28 cellular contexts compared by ENCODE assay signal in the genomic region with DNA sequence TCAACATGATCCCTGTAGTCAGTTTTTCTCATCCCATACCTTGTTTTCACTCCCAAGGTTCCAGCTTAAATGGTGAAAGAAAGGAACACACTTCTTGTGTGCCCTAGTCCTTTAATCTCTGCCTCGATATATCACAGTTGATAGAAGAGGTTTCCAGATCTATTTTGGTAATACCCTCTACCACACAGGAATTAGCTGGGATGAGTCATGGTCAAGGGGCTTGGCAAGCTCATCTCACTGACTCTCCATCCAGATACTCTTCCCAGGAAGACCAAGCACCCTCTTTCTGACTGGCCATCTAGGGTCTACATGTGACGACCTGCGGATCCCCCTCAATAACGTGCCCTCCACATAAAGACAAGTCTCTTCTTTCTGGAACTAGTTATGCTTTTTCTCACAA.
DNase-seq lines count a peak whose midpoint lies in the region; ATAC-seq and TF ChIP-seq lines count a peak whose summit lies in the region.
"Had no signal": no experiment of that assay in that cellular context is flagged by ENCODE, and none has a peak within 500 bp of the region (broad histone marks: within the 10 kb centered on the region; RNA-seq: fewer than 3 reads in every experiment).

No MANE protein-coding gene starts in this region.

- POLR2A ChIA-PET in MCF 10A (lab: Yijun Ruan, JAX) = no interaction called here

- H3K9me3 ChIP-seq in mammary epithelial cell (replicated peaks; ENCODE audit: insufficient read depth, low read length) = no peaks in the 10 kb centered on the region
- no peaks in the 10 kb centered on the region for H3K9me3 ChIP-seq in psoas muscle
- no peaks in the 10 kb centered on the region for H3K9me3 ChIP-seq in lower lobe of right lung
- H3K9me3 ChIP-seq: left lung, mucosa of descending colon, upper lobe of left lung had no signal

- in situ Hi-C loops in mammary epithelial cell (cut with MboI; ENCODE audit: low sequenced_read_pairs in 2 of 2) = no loop called here

- ATAC-seq in psoas muscle = peak; percentile 87 to 94 (median 90)
- no peak for ATAC-seq in lower lobe of right lung
- ATAC-seq: left lung, mucosa of descending colon had no signal

- H3K4me1 ChIP-seq in mammary epithelial cell (ENCODE audit: insufficient read depth, low read length) = no peaks in the 10 kb centered on the region
- no peaks in the 10 kb centered on the region for H3K4me1 ChIP-seq in psoas muscle
- H3K4me1 ChIP-seq in lower lobe of right lung = no peaks in the 10 kb centered on the region
- H3K4me1 ChIP-seq: left lung, upper lobe of left lung had no signal

- H2AFZ ChIP-seq in mammary epithelial cell (ENCODE audit: low read depth, low read length) = no peak overlapping the region

- H3K9ac ChIP-seq in mammary epithelial cell (ENCODE audit: insufficient read depth, low read length) = no peak overlapping the region

- intact Hi-C loops in MCF 10A (cut with micrococcal nuclease) (no loop called here), mammary epithelial cell (cut with micrococcal nuclease) (no loop called here), psoas muscle (cut with DNase I) (no loop called here), lower lobe of right lung (cut with DNase I) (no loop called here)

- no peak overlapping the region for H3K4me3 Mint-ChIP-seq in MCF 10A (ENCODE audit: unreplicated experiment)
- H3K4me3 Mint-ChIP-seq: activated naive CD4-positive, alpha-beta T cell treated with anti-CD3 and anti-CD28 coated beads, Interleukin-2, amount 10 ng/mL, durations not matched to agents 7 days and 5 days; activated T-helper 1 cell treated with anti-CD3 and anti-CD28 coated beads, Interleukin-12 subunit alpha, Interleukin-12 subunit beta, Interleukin-2, Interleukin-4 antibody, amounts not matched to agents 30 ng/mL and 10 ng/mL and 1 ng/mL, durations not matched to agents 14 hours and 24 hours and 36 hours; neural crest cell had no signal

- TF ChIP-seq CTCF in MCF 10A (IDR thresholded peaks at IDR 0.05; ENCODE audit: unreplicated experiment) = no peak
- TF ChIP-seq CTCF in mammary epithelial cell (conservative IDR thresholded peaks at IDR 0.05 in 1 of 2, IDR thresholded peaks at IDR 0.05 in 1 of 2; ENCODE audit: extremely low read depth in 1 of 2, insufficient read depth in 1 of 2, low read depth in 1 of 2, low read length in 2 of 2) = no peak
- no peak for TF ChIP-seq CTCF in cardiac fibroblast (IDR thresholded peaks at IDR 0.05; ENCODE audit: low read depth, low read length)
- TF ChIP-seq CTCF in psoas muscle (IDR thresholded peaks at IDR 0.05) = no peak
- no peak for TF ChIP-seq CTCF in lower lobe of right lung (IDR thresholded peaks at IDR 0.05)

- no peaks in the 10 kb centered on the region for H3K9me3 Mint-ChIP-seq in MCF 10A (ENCODE audit: unreplicated experiment)
- H3K9me3 Mint-ChIP-seq: activated naive CD4-positive, alpha-beta T cell treated with anti-CD3 and anti-CD28 coated beads, Interleukin-2, amount 10 ng/mL, durations not matched to agents 7 days and 5 days; activated T-helper 1 cell treated with anti-CD3 and anti-CD28 coated beads, Interleukin-12 subunit alpha, Interleukin-12 subunit beta, Interleukin-2, Interleukin-4 antibody, amounts not matched to agents 30 ng/mL and 10 ng/mL and 1 ng/mL, durations not matched to agents 14 hours and 24 hours and 36 hours; CD8-positive, alpha-beta memory T cell; neural crest cell had no signal

- BruUV-seq in MCF 10A (replicated peaks; lab: Mats Ljungman, UMichigan) = no TSS peak
- no TSS peak for BruUV-seq in mammary epithelial cell (replicated peaks; lab: Mats Ljungman, UMichigan)

- H3K27ac ChIP-seq in mammary epithelial cell (ENCODE audit: insufficient read depth, low read depth, low read length) (no peak overlapping the region), psoas muscle (peak overlapping the region; percentile 28), lower lobe of right lung (no peak overlapping the region)
- H3K27ac ChIP-seq: 22Rv1, left lung, upper lobe of left lung had no signal

- no peaks in the 10 kb centered on the region for H3K79me2 ChIP-seq in mammary epithelial cell (ENCODE audit: insufficient read depth, low read length)

- peaks cover 6% of the 10 kb centered on the region for H3K36me3 Mint-ChIP-seq in MCF 10A (ENCODE audit: insufficient read depth, unreplicated experiment)

- H3K27me3 ChIP-seq in mammary epithelial cell (ENCODE audit: insufficient read depth, low read length) (no peaks in the 10 kb centered on the region), psoas muscle (ENCODE audit: insufficient read depth in 3 of 3, low read length in 2 of 3) (no peaks in the 10 kb centered on the region), lower lobe of right lung (ENCODE audit: low read depth) (no peaks in the 10 kb centered on the region)
- H3K27me3 ChIP-seq: left lung, upper lobe of left lung had no signal

- CTCF ChIA-PET in MCF 10A (lab: Yijun Ruan, JAX) (interaction anchor here (0.7 kb wide), 1 partner anchor 32 kb away, joined by 4 read pairs; no protein-coding TSS in a partner anchor), mammary epithelial cell (lab: Charles Lee; ENCODE audit: low non-redundant PET) (no interaction called here)

- H3K27me3 Mint-ChIP-seq in MCF 10A (ENCODE audit: insufficient read depth, unreplicated experiment) = no peaks in the 10 kb centered on the region
- H3K27me3 Mint-ChIP-seq: activated naive CD4-positive, alpha-beta T cell treated with anti-CD3 and anti-CD28 coated beads, Interleukin-2, amount 10 ng/mL, durations not matched to agents 7 days and 5 days; CD8-positive, alpha-beta memory T cell had no signal

- H4K20me1 ChIP-seq in mammary epithelial cell (ENCODE audit: insufficient read depth, low read length) = no peaks in the 10 kb centered on the region

- no peak overlapping the region for H3K4me3 ChIP-seq in mammary epithelial cell (replicated peaks in 1 of 3; ENCODE audit: insufficient read depth in 1 of 3, low read depth in 2 of 3, low read length in 3 of 3)
- H3K4me3 ChIP-seq in cardiac fibroblast (replicated peaks in 1 of 2; ENCODE audit: low read depth in 2 of 2, low read length in 2 of 2) = no peak overlapping the region
- H3K4me3 ChIP-seq in psoas muscle = no peak overlapping the region
- no peak overlapping the region for H3K4me3 ChIP-seq in lower lobe of right lung
- H3K4me3 ChIP-seq: left lung, mucosa of descending colon, upper lobe of left lung had no signal

- 96% methylated on average over 4 of the region's 4 CpGs for WGBS in mammary epithelial cell (ENCODE audit: low coverage, missing lambda C conversion rate)
- WGBS in psoas muscle, 3 donors = 74 to 77% (median 75%) methylated on average over 4 of the region's 4 CpGs

- no peak overlapping the region for H3K27ac Mint-ChIP-seq in MCF 10A (ENCODE audit: low read depth, unreplicated experiment)
- H3K27ac Mint-ChIP-seq: activated naive CD4-positive, alpha-beta T cell treated with anti-CD3 and anti-CD28 coated beads, Interleukin-2, amount 10 ng/mL, durations not matched to agents 7 days and 5 days; activated T-helper 1 cell treated with anti-CD3 and anti-CD28 coated beads, Interleukin-12 subunit alpha, Interleukin-12 subunit beta, Interleukin-2, Interleukin-4 antibody, amounts not matched to agents 30 ng/mL and 10 ng/mL and 1 ng/mL, durations not matched to agents 14 hours and 24 hours and 36 hours; CD8-positive, alpha-beta memory T cell had no signal

- H3K36me3 ChIP-seq in mammary epithelial cell (ENCODE audit: insufficient read depth, low read length) (no peaks in the 10 kb centered on the region), psoas muscle (ENCODE audit: insufficient read depth in 1 of 2, low read depth in 1 of 2) (peaks cover 0 to 3% of the 10 kb centered on the region in 2 donors), lower lobe of right lung (peaks cover 17% of the 10 kb centered on the region)

- H3K4me2 ChIP-seq in mammary epithelial cell (ENCODE audit: insufficient read depth, low read depth, low read length) = no peak overlapping the region

- dilution Hi-C loops in mammary epithelial cell (cut with HindIII; ENCODE audit: low sequenced_read_pairs) = no loop called here

- H3K4me1 Mint-ChIP-seq in MCF 10A (ENCODE audit: insufficient read depth, unreplicated experiment) = no peaks in the 10 kb centered on the region
- H3K4me1 Mint-ChIP-seq: neural crest cell had no signal

- peak; percentile 10 for DNase-seq in MCF 10A (ENCODE audit: unreplicated experiment)
- DNase-seq in mammary epithelial cell = no peak
- peak; percentile 6 for DNase-seq in LHCN-M2 (ENCODE audit: low read depth)
- DNase-seq in cardiac fibroblast (ENCODE audit: low read depth in 2 of 2) = peak; percentile 2 to 3
- no peak for DNase-seq in psoas muscle
- DNase-seq in activated CD8-positive, alpha-beta memory T cell treated with anti-CD3 and anti-CD28 coated beads, Interleukin-2, amount 50 U/mL, for 48 hours = no peak
- DNase-seq in lower lobe of right lung = no peak
- DNase-seq in nucleus accumbens (lab: John Stamatoyannopoulos, UW) = no peak
- DNase-seq: activated naive CD4-positive, alpha-beta T cell treated with anti-CD3 and anti-CD28 coated beads, Interleukin-2, amount 10 ng/mL, durations not matched to agents 7 days and 5 days; AML-193; amygdala; CD8-positive, alpha-beta memory T cell; central memory CD4-positive, alpha-beta T cell; dermis blood vessel endothelial cell; left lung; mucosa of descending colon; NCI-H1105; NCI-H2029; NCI-H226; NCI-H774; posterior cingulate gyrus; SHP77; stimulated activated CD8-positive, alpha-beta memory T cell treated with anti-CD3 and anti-CD28 coated beads, Interleukin-4, amount 100 ng/mL, for 48 hours; T-helper 9 cell; upper lobe of left lung had no signal

Comparison
In these comparisons a context has a peak if more than half of its experiments do, and no peak if none do; other contexts are left out.
1. DNase-seq: peak in MCF 10A (single experiment), LHCN-M2 (single experiment) and cardiac fibroblast (2 of 2); none in mammary epithelial cell (single experiment), psoas muscle (0 of 2), activated CD8-positive, alpha-beta memory T cell treated with anti-CD3 and anti-CD28 coated beads, Interleukin-2, amount 50 U/mL, for 48 hours (single experiment), lower lobe of right lung (single experiment) and nucleus accumbens (0 of 56).
2. ATAC-seq: peak in psoas muscle (4 of 4); none in lower lobe of right lung (0 of 2).